ENCODE assay signal across 24 cellular contexts in the genomic region with DNA sequence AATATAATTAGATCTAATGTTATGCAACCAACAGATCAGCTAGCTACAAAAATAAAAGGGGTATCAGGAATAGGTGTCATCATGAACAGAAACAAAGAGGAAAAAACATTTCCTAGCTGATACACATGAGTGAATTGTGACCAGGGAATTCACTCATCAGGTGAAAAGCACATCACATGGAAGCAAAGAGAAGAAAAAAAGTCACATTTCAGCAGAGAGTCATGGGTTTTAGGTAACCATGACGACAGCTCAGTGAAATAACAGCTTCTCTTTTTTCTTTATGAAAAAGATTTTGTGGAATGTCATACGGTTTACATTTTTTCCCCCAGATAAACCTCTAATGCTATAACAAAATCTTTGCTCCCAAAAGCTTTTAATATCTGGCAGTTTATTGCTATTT. TPM values are rescaled to one million over a fixed set of nuclear protein-coding genes. Genes with fewer than 3 reads are reported as not detected.
DNase-seq lines count a peak whose midpoint lies in the region; TF ChIP-seq lines count a peak whose summit lies in the region.
"Had no signal": no experiment of that assay in that cellular context is flagged by ENCODE, and none has a peak within 500 bp of the region (broad histone marks: within the 10 kb centered on the region; RNA-seq: fewer than 3 reads in every experiment).

No MANE protein-coding gene starts in this region.

- no peaks in the 10 kb centered on the region for H3K4me1 Mint-ChIP-seq in activated CD4-positive, alpha-beta memory T cell treated with anti-CD3 and anti-CD28 coated beads, Interleukin-2, amount 10 ng/mL, durations not matched to agents 7 days and 5 days

- POLR2A ChIA-PET in activated CD4-positive, alpha-beta memory T cell treated with anti-CD3 and anti-CD28 coated beads, Interleukin-2, amount 10 ng/mL, durations not matched to agents 7 days and 5 days (lab: Charles Lee), result no interaction called here

- H3K27ac ChIP-seq in ascending aorta, result peak overlapping the region; percentile 41 to 62
- H3K27ac ChIP-seq: heart right ventricle, psoas muscle, thyroid gland had no signal

- DNase-seq in GM04504 (ENCODE audit: low read depth) (peak; percentile 18), ascending aorta (ENCODE audit: low spot score in 2 of 2) (no peak), foreskin melanocyte (peak; percentile 73), renal cortical epithelial cell (ENCODE audit: low read depth) (peak; percentile 14), NCI-H69 (lab: John Stamatoyannopoulos, UW) (no peak), GM20000 (ENCODE audit: low spot score) (no peak)
- no peak for DNase-seq in activated CD4-positive, alpha-beta T cell treated with anti-CD3 and anti-CD28 coated beads, Interleukin-2, amount 50 U/mL, for 4 hours
- no peak for DNase-seq in activated CD4-positive, alpha-beta memory T cell treated with anti-CD3 and anti-CD28 coated beads, Interleukin-2, amount 10 ng/mL, durations not matched to agents 7 days and 5 days
- DNase-seq: activated CD4-positive, alpha-beta T cell treated with anti-CD3 and anti-CD28 coated beads, Interleukin-2, amount 10 ng/mL, durations not matched to agents 7 days and 5 days; heart right ventricle; MG63; NCI-H1436; NCI-H524; psoas muscle; stimulated activated CD4-positive, alpha-beta T cell treated with anti-CD3 and anti-CD28 coated beads, Interleukin-2, amount 100 ng/mL, for 48 hours; stimulated activated naive CD4-positive, alpha-beta T cell; thyroid gland had no signal

- H3K36me3 Mint-ChIP-seq in activated CD4-positive, alpha-beta memory T cell treated with anti-CD3 and anti-CD28 coated beads, Interleukin-2, amount 10 ng/mL, durations not matched to agents 7 days and 5 days (ENCODE audit: low read depth), result no peaks in the 10 kb centered on the region
- H3K36me3 Mint-ChIP-seq: activated naive CD8-positive, alpha-beta T cell had no signal

- CTCF ChIA-PET in activated CD4-positive, alpha-beta memory T cell treated with anti-CD3 and anti-CD28 coated beads, Interleukin-2, amount 10 ng/mL, durations not matched to agents 7 days and 5 days (lab: Charles Lee), result no interaction called here

- H3K27ac Mint-ChIP-seq in activated CD4-positive, alpha-beta memory T cell treated with anti-CD3 and anti-CD28 coated beads, Interleukin-2, amount 10 ng/mL, durations not matched to agents 7 days and 5 days, result no peak overlapping the region
- H3K27ac Mint-ChIP-seq: activated CD4-positive, alpha-beta T cell treated with anti-CD3 and anti-CD28 coated beads, Interleukin-2, amount 10 ng/mL, durations not matched to agents 7 days and 5 days; activated naive CD8-positive, alpha-beta T cell; dendritic cell treated with granulocyte-macrophage colony-stimulating factor and Interleukin-4, amounts not matched to agents 40 ng/mL and 50 ng/mL, for 4 days had no signal

- H3K4me1 ChIP-seq in ascending aorta, result peaks cover 0 to 5% of the 10 kb centered on the region in 2 donors
- H3K4me1 ChIP-seq: heart right ventricle, psoas muscle, thyroid gland had no signal

- no peaks in the 10 kb centered on the region for H3K27me3 Mint-ChIP-seq in activated CD4-positive, alpha-beta memory T cell treated with anti-CD3 and anti-CD28 coated beads, Interleukin-2, amount 10 ng/mL, durations not matched to agents 7 days and 5 days
- H3K27me3 Mint-ChIP-seq: activated CD4-positive, alpha-beta T cell treated with anti-CD3 and anti-CD28 coated beads, Interleukin-2, amount 10 ng/mL, durations not matched to agents 7 days and 5 days; activated naive CD8-positive, alpha-beta T cell; dendritic cell treated with granulocyte-macrophage colony-stimulating factor and Interleukin-4, amounts not matched to agents 40 ng/mL and 50 ng/mL, for 4 days had no signal

- intact Hi-C loops in ascending aorta (cut with DNase I), result loop anchor here (10.0 kb wide), 1 partner anchor 848 kb away; the partner anchor contains the start of gene CTSC

- no peak overlapping the region for H3K4me3 ChIP-seq in ascending aorta
- H3K4me3 ChIP-seq: heart right ventricle, MG63, psoas muscle, thyroid gland had no signal

- no peak overlapping the region for H3K4me3 Mint-ChIP-seq in activated CD4-positive, alpha-beta memory T cell treated with anti-CD3 and anti-CD28 coated beads, Interleukin-2, amount 10 ng/mL, durations not matched to agents 7 days and 5 days
- H3K4me3 Mint-ChIP-seq: activated CD4-positive, alpha-beta T cell treated with anti-CD3 and anti-CD28 coated beads, Interleukin-2, amount 10 ng/mL, durations not matched to agents 7 days and 5 days; activated naive CD8-positive, alpha-beta T cell; dendritic cell treated with granulocyte-macrophage colony-stimulating factor and Interleukin-4, amounts not matched to agents 40 ng/mL and 50 ng/mL, for 4 days had no signal

- no peaks in the 10 kb centered on the region for H3K36me3 ChIP-seq in ascending aorta
- H3K36me3 ChIP-seq: heart right ventricle, MG63, thyroid gland had no signal

- TF ChIP-seq CTCF in ascending aorta (IDR thresholded peaks at IDR 0.05) (no peak), GM20000 (IDR thresholded peaks at IDR 0.05; ENCODE audit: extremely low read depth, missing control alignments) (no peak)

- H3K9me3 ChIP-seq in ascending aorta, result no peaks in the 10 kb centered on the region
- H3K9me3 ChIP-seq: heart right ventricle, psoas muscle, thyroid gland had no signal

- H3K9me3 Mint-ChIP-seq in activated CD4-positive, alpha-beta memory T cell treated with anti-CD3 and anti-CD28 coated beads, Interleukin-2, amount 10 ng/mL, durations not matched to agents 7 days and 5 days, result peaks cover 2% of the 10 kb centered on the region
- H3K9me3 Mint-ChIP-seq: activated CD4-positive, alpha-beta T cell treated with anti-CD3 and anti-CD28 coated beads, Interleukin-2, amount 10 ng/mL, durations not matched to agents 7 days and 5 days had no signal

- no peaks in the 10 kb centered on the region for H3K27me3 ChIP-seq in ascending aorta
- H3K27me3 ChIP-seq: heart right ventricle, MG63, thyroid gland had no signal

RNA-seq across cellular contexts. Expression of gene TYR, which starts 5.1 kb away (rescaled TPM):
- total RNA-seq in ascending aorta, result not detected
- not detected in 2 replicates for total RNA-seq in renal cortical epithelial cell
- not detected for total RNA-seq in activated CD4-positive, alpha-beta memory T cell treated with anti-CD3 and anti-CD28 coated beads, Interleukin-2, amount 10 ng/mL, durations not matched to agents 7 days and 5 days
- total RNA-seq: activated CD4-positive, alpha-beta T cell treated with anti-CD3 and anti-CD28 coated beads, Interleukin-2, amount 10 ng/mL, durations not matched to agents 7 days and 5 days; bronchial epithelial cell; Daoy; heart right ventricle; liver; mononuclear cell; psoas muscle; T-helper 2 cell treated with Interferon-gamma antibody and Interleukin-4, amounts not matched to agents 100 ng/mL and 5 ng/mL, for 36 hours; thyroid gland had no signal

Comparison
In these comparisons a context has a peak if more than half of its experiments do, and no peak if none do; other contexts are left out.
1. DNase-seq: peak in GM04504 (single experiment), foreskin melanocyte (single experiment) and renal cortical epithelial cell (single experiment); none in ascending aorta (0 of 2), NCI-H69 (single experiment), GM20000 (single experiment), activated CD4-positive, alpha-beta T cell treated with anti-CD3 and anti-CD28 coated beads, Interleukin-2, amount 50 U/mL, for 4 hours (0 of 2) and activated CD4-positive, alpha-beta memory T cell treated with anti-CD3 and anti-CD28 coated beads, Interleukin-2, amount 10 ng/mL, durations not matched to agents 7 days and 5 days (single experiment).